In genomic region chr7:129559564-129559963, GRCh38 we compare ENCODE assay signal across 26 cellular contexts.
"Had no signal": no experiment of that assay in that cellular context is flagged by ENCODE, and none has a peak within 500 bp of the region (broad histone marks: within the 10 kb centered on the region; RNA-seq: fewer than 3 reads in every experiment).

No MANE protein-coding gene starts in this region.

- DNase-seq: activated CD4-positive, alpha-beta memory T cell treated with anti-CD3 and anti-CD28 coated beads, Interleukin-2, amount 10 ng/mL, durations not matched to agents 7 days and 5 days; activated CD4-positive, alpha-beta T cell treated with anti-CD3 and anti-CD28 coated beads for 1 hour; activated CD4-positive, alpha-beta T cell treated with anti-CD3 and anti-CD28 coated beads for 4 hours; activated CD4-positive, alpha-beta T cell treated with anti-CD3 and anti-CD28 coated beads, Interleukin-2, amount 10 ng/mL, durations not matched to agents 7 days and 5 days; activated CD4-positive, alpha-beta T cell treated with anti-CD3 and anti-CD28 coated beads, Interleukin-2, amount 50 U/mL, for 4 hours; activated CD8-positive, alpha-beta memory T cell treated with anti-CD3 and anti-CD28 coated beads, Interleukin-2, amount 50 U/mL, for 48 hours; activated gamma-delta T cell; activated naive CD4-positive, alpha-beta T cell; activated naive CD4-positive, alpha-beta T cell treated with anti-CD3 and anti-CD28 coated beads, Interleukin-2, amount 50 U/mL, for 16 hours; activated T-cell treated with anti-CD3 and anti-CD28 coated beads for 4 hours; activated T-cell treated with anti-CD3 and anti-CD28 coated beads, Interleukin-2, amount 50 U/mL, for 24 hours; activated T-cell treated with anti-CD3 and anti-CD28 coated beads, Interleukin-2, amount 50 U/mL, for 72 hours; amniotic stem cell; anterior cingulate cortex; brain microvascular endothelial cell; dorsolateral prefrontal cortex; effector memory CD4-positive, alpha-beta T cell; endodermal cell; foreskin keratinocyte; gastrocnemius medialis; glutamatergic neuron; heart left ventricle; T-helper 2 cell had no signal

- FAIRE-seq: astrocyte, bronchial epithelial cell, TTC549 had no signal
